ENCODE assay signal across 11 cellular contexts in the genomic region with DNA sequence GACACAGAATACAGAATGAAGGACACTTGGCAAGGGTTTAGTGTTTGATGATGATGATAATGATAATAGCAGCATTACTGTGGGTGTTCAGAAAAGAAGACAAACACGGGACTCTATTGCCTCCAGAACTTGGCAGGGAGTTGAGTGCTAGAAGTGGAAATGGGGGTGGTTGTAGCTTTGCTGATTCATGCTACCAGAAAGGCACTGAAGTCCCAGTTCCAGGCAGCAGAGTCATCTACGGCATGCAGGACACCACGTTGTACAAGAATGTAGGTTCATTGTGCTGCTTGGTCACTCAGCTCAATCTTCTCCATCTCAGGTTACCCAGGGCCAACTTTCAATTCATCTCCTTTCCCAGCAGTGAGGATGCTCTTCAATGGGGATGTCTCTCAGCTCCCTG.
"Had no signal": no experiment of that assay in that cellular context is flagged by ENCODE, and none has a peak within 500 bp of the region (broad histone marks: within the 10 kb centered on the region; RNA-seq: fewer than 3 reads in every experiment).

No MANE protein-coding gene starts in this region.

- H3K4me3 Mint-ChIP-seq: activated T-cell treated with anti-CD3 and anti-CD28 coated beads, Interleukin-2, amount 50 U/mL, for 4 hours; central memory CD8-positive, alpha-beta T cell; effector memory CD8-positive, alpha-beta T cell; neural progenitor cell had no signal

- DNase-seq: activated T-cell treated with anti-CD3 and anti-CD28 coated beads, Interleukin-2, amount 50 U/mL, for 4 hours; body of pancreas; effector memory CD8-positive, alpha-beta T cell; kidney glomerular epithelial cell; pancreas; transverse colon had no signal

- H3K4me3 ChIP-seq: body of pancreas, hepatocyte, neural progenitor cell, pancreas, smooth muscle cell, transverse colon had no signal

- H3K9me3 Mint-ChIP-seq: activated T-cell treated with anti-CD3 and anti-CD28 coated beads, Interleukin-2, amount 50 U/mL, for 4 hours; neural progenitor cell had no signal

- H3K27me3 ChIP-seq: body of pancreas, neural progenitor cell, pancreas, transverse colon had no signal

- H3K9me3 ChIP-seq: body of pancreas, pancreas, transverse colon had no signal

- H3K36me3 Mint-ChIP-seq: neural progenitor cell had no signal

- H3K27ac Mint-ChIP-seq: effector memory CD8-positive, alpha-beta T cell; neural progenitor cell had no signal

- H3K36me3 ChIP-seq: neural progenitor cell, pancreas, transverse colon had no signal

- H3K79me2 ChIP-seq: hepatocyte had no signal

- H3K4me1 ChIP-seq: body of pancreas, pancreas had no signal

- H2AFZ ChIP-seq: hepatocyte, neural progenitor cell had no signal

- H3K27ac ChIP-seq: body of pancreas, epithelial cell of prostate, hepatocyte, neural progenitor cell, pancreas had no signal

- H3K9ac ChIP-seq: neural progenitor cell had no signal

- H3K27me3 Mint-ChIP-seq: central memory CD8-positive, alpha-beta T cell; effector memory CD8-positive, alpha-beta T cell had no signal

- H3K4me1 Mint-ChIP-seq: central memory CD8-positive, alpha-beta T cell had no signal

- H3K4me2 ChIP-seq: hepatocyte, neural progenitor cell, smooth muscle cell had no signal
